In the genomic region with DNA sequence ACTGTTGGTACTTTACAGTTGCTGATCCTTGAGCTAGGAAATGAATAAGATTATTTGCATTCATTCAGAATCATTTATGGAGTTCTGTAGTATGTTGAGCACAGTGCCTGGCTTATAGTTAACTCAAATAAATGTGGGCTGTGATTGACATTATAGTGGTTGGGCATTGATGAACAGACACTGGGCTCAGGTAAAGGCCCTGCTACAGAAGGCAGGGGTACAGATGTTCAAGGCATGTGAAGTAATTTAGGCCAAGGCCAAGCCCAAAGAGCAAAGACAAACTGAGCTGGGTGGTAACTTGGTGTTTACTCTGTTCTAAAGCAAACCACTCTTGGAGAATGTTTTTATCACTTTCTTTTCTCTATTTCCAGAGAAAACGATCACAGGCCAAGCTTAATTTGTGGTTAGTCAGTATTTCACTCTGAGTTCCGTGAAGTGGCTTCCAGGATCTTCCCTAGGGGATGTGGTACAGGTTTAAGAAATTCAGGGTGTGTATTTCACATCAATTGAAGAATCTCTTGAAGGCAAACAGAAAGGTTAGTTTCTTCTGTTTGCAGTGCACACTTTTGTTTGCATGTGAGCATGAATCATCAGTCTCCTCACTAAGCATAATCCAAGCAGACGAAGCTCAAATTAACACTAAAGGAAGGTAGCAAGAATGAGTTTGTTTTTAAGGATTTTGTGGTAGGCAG, we compare ENCODE assay signal across 15 cellular contexts.
DNase-seq lines count a peak whose midpoint lies in the region; ATAC-seq and TF ChIP-seq lines count a peak whose summit lies in the region.
"Had no signal": no experiment of that assay in that cellular context is flagged by ENCODE, and none has a peak within 500 bp of the region (broad histone marks: within the 10 kb centered on the region; RNA-seq: fewer than 3 reads in every experiment).

No MANE protein-coding gene starts in this region.

- no peaks in the 10 kb centered on the region for H3K36me3 Mint-ChIP-seq in activated CD4-positive, alpha-beta memory T cell treated with anti-CD3 and anti-CD28 coated beads, Interleukin-2, amount 10 ng/mL, durations not matched to agents 7 days and 5 days (ENCODE audit: low read depth)

- H3K27ac Mint-ChIP-seq in activated CD4-positive, alpha-beta memory T cell treated with anti-CD3 and anti-CD28 coated beads, Interleukin-2, amount 10 ng/mL, durations not matched to agents 7 days and 5 days: no peak overlapping the region
- H3K27ac Mint-ChIP-seq: H9; T-helper 1 cell treated with Interleukin-12 subunit alpha and Interleukin-12 subunit beta and Interleukin-4 antibody, amounts not matched to agents 30 μg/mL and 1 μg/mL, for 36 hours had no signal

- DNase-seq in DMS53 treated with DMSO at 0.1 percent for 48 hours (lab: John Stamatoyannopoulos, UW; ENCODE audit: unreplicated experiment) (peak; percentile 65), NCI-H2196 (lab: John Stamatoyannopoulos, UW; ENCODE audit: unreplicated experiment) (peak; percentile 13), fibroblast of villous mesenchyme (ENCODE audit: low read depth) (peak; percentile 28), retinal pigment epithelial cell (ENCODE audit: low read depth) (peak; percentile 59), left ventricle myocardium superior (no peak)
- DNase-seq in stimulated activated CD8-positive, alpha-beta memory T cell treated with anti-CD3 and anti-CD28 coated beads, Interleukin-4, amount 100 ng/mL, for 48 hours: no peak
- DNase-seq in activated CD4-positive, alpha-beta memory T cell treated with anti-CD3 and anti-CD28 coated beads, Interleukin-2, amount 10 ng/mL, durations not matched to agents 7 days and 5 days: no peak
- DNase-seq: H9, NCI-H1436, NCI-H345, SHP77 treated with DMSO at 0.1 percent for 48 hours had no signal

- no peaks in the 10 kb centered on the region for H3K4me1 Mint-ChIP-seq in activated CD4-positive, alpha-beta memory T cell treated with anti-CD3 and anti-CD28 coated beads, Interleukin-2, amount 10 ng/mL, durations not matched to agents 7 days and 5 days

- CTCF ChIA-PET in activated CD4-positive, alpha-beta memory T cell treated with anti-CD3 and anti-CD28 coated beads, Interleukin-2, amount 10 ng/mL, durations not matched to agents 7 days and 5 days (lab: Charles Lee): no interaction called here

- no peaks in the 10 kb centered on the region for H3K27me3 Mint-ChIP-seq in activated CD4-positive, alpha-beta memory T cell treated with anti-CD3 and anti-CD28 coated beads, Interleukin-2, amount 10 ng/mL, durations not matched to agents 7 days and 5 days

- TF ChIP-seq CTCF in fibroblast of villous mesenchyme (IDR thresholded peaks at IDR 0.05; ENCODE audit: insufficient read depth, low read depth, low read length) (no peak), retinal pigment epithelial cell (conservative IDR thresholded peaks at IDR 0.05; ENCODE audit: low read depth, low read length) (no peak)

- intact Hi-C loops in left ventricle myocardium superior (cut with micrococcal nuclease): no loop called here

- H3K9me3 Mint-ChIP-seq in activated CD4-positive, alpha-beta memory T cell treated with anti-CD3 and anti-CD28 coated beads, Interleukin-2, amount 10 ng/mL, durations not matched to agents 7 days and 5 days: no peaks in the 10 kb centered on the region
- H3K9me3 Mint-ChIP-seq: H9; T-helper 1 cell treated with Interleukin-12 subunit alpha and Interleukin-12 subunit beta and Interleukin-4 antibody, amounts not matched to agents 30 μg/mL and 1 μg/mL, for 36 hours had no signal

- H3K4me3 ChIP-seq in fibroblast of villous mesenchyme (ENCODE audit: low read depth, low read length): no peak overlapping the region
- no peak overlapping the region for H3K4me3 ChIP-seq in retinal pigment epithelial cell (ENCODE audit: low read length)
- H3K4me3 ChIP-seq: cardiac muscle cell, right atrium auricular region had no signal

- POLR2A ChIA-PET in activated CD4-positive, alpha-beta memory T cell treated with anti-CD3 and anti-CD28 coated beads, Interleukin-2, amount 10 ng/mL, durations not matched to agents 7 days and 5 days (lab: Charles Lee): no interaction called here

- H3K4me3 Mint-ChIP-seq in activated CD4-positive, alpha-beta memory T cell treated with anti-CD3 and anti-CD28 coated beads, Interleukin-2, amount 10 ng/mL, durations not matched to agents 7 days and 5 days: no peak overlapping the region
- H3K4me3 Mint-ChIP-seq: H9; T-helper 1 cell treated with Interleukin-12 subunit alpha and Interleukin-12 subunit beta and Interleukin-4 antibody, amounts not matched to agents 30 μg/mL and 1 μg/mL, for 36 hours had no signal

- ATAC-seq in HG02642 (IDR thresholded peaks at IDR 0.05; ENCODE audit: poor library complexity, unreplicated experiment) (no peak), left ventricle myocardium superior (no peak)

Comparison
In these comparisons a context has a peak if more than half of its experiments do, and no peak if none do; other contexts are left out.
1. DNase-seq: peak in DMS53 treated with DMSO at 0.1 percent for 48 hours (single experiment), NCI-H2196 (single experiment), fibroblast of villous mesenchyme (single experiment) and retinal pigment epithelial cell (single experiment); none in stimulated activated CD8-positive, alpha-beta memory T cell treated with anti-CD3 and anti-CD28 coated beads, Interleukin-4, amount 100 ng/mL, for 48 hours (single experiment), activated CD4-positive, alpha-beta memory T cell treated with anti-CD3 and anti-CD28 coated beads, Interleukin-2, amount 10 ng/mL, durations not matched to agents 7 days and 5 days (single experiment) and left ventricle myocardium superior (single experiment).